Comparison of ENCODE assay signal across 9 cellular contexts in genomic region chr1:150065184-150065871, GRCh38. TPM values are rescaled to one million over a fixed set of nuclear protein-coding genes. Genes with fewer than 3 reads are reported as not detected.
DNase-seq lines count a peak whose midpoint lies in the region; ATAC-seq and TF ChIP-seq lines count a peak whose summit lies in the region.
"Had no signal": no experiment of that assay in that cellular context is flagged by ENCODE, and none has a peak within 500 bp of the region (broad histone marks: within the 10 kb centered on the region; RNA-seq: fewer than 3 reads in every experiment).

No MANE protein-coding gene starts in this region.

- peaks cover 20% of the 10 kb centered on the region for H3K4me1 ChIP-seq in cardiac muscle cell (ENCODE audit: low read depth)
- peaks cover 16 to 24% of the 10 kb centered on the region in 2 experiments for H3K4me1 ChIP-seq in SK-N-SH (ENCODE audit: control insufficient read depth in 1 of 2, insufficient read depth in 2 of 2, low read depth in 1 of 2, low read length in 1 of 2)
- peaks cover 0 to 35% (median 14%) of the 10 kb centered on the region in 4 donors for H3K4me1 ChIP-seq in transverse colon
- peaks cover 11% of the 10 kb centered on the region for H3K4me1 ChIP-seq in testis

- WGBS in SK-N-SH (ENCODE audit: low lambda C conversion rate), result 87% methylated on average over 5 of the region's 5 CpGs
- 63 to 85% methylated on average over 4 to 5 of the region's 5 CpGs for WGBS in transverse colon (ENCODE audit: low coverage in 1 of 2), 2 donors
- WGBS in testis, 2 donors, result 84 to 92% methylated on average over 5 of the region's 5 CpGs

- H3F3A ChIP-seq in SK-N-SH (replicated peaks; ENCODE audit: insufficient read depth), result peaks cover 44% of the 10 kb centered on the region

- H4K20me1 ChIP-seq in SK-N-SH (ENCODE audit: insufficient read depth), result no peaks in the 10 kb centered on the region

- H3K27ac ChIP-seq in cardiac muscle cell (peak overlapping the region; percentile 94), SK-N-SH (ENCODE audit: low read depth in 2 of 2, low read length in 1 of 2) (peak overlapping the region; percentile 90 to 98), transverse colon (peak overlapping the region; percentile 91 to 94 (median 93)), testis (no peak overlapping the region)
- H3K27ac ChIP-seq: SJSA1 had no signal

- peaks cover 56% of the 10 kb centered on the region for H3K79me2 ChIP-seq in SK-N-SH (ENCODE audit: insufficient read depth)

- intact Hi-C loops in Right ventricle myocardium inferior (cut with DNase I), result no loop called here
- intact Hi-C loops in transverse colon (cut with DNase I; ENCODE audit: low total_unique reads), result loop anchor here (5.0 kb wide), 1 partner anchor 87 kb away; no protein-coding TSS in a partner anchor
- intact Hi-C loops in testis (cut with DNase I; ENCODE audit: low total_unique reads), result no loop called here
- intact Hi-C loops in posterior cingulate gyrus (cut with DNase I), result no loop called here

- TF ChIP-seq EP300 in SK-N-SH (IDR thresholded peaks at IDR 0.05; ENCODE audit: borderline replicate concordance in 1 of 2, low read depth in 1 of 2, low read length in 1 of 2) (no peak), transverse colon (IDR thresholded peaks at IDR 0.05; ENCODE audit: low read depth) (no peak)

- peak overlapping the region; percentile 90; the same call in 1 of the 2 replicates for H3K9ac ChIP-seq in SK-N-SH

- H3K36me3 ChIP-seq in cardiac muscle cell (no peaks in the 10 kb centered on the region), SK-N-SH (replicated peaks in 1 of 2; ENCODE audit: control insufficient read depth in 1 of 2, insufficient read depth in 2 of 2, low read length in 1 of 2) (peaks cover 7 to 10% of the 10 kb centered on the region in 2 experiments), transverse colon (no peaks in the 10 kb centered on the region), testis (ENCODE audit: low read depth, missing control alignments) (no peaks in the 10 kb centered on the region)

- POLR2A ChIA-PET in SK-N-SH (lab: Yijun Ruan, JAX), result no interaction called here

- peak in 1 of 2 donors; percentile 60 for DNase-seq in cardiac muscle cell (ENCODE audit: low read depth in 1 of 2, low spot score in 1 of 2)
- no peak for DNase-seq in Right ventricle myocardium inferior (ENCODE audit: missing footprints)
- DNase-seq in SK-N-SH, result no peak
- peak; percentile 86 for DNase-seq in foreskin melanocyte
- no peak for DNase-seq in transverse colon
- DNase-seq in T1000 (lab: John Stamatoyannopoulos, UW), result no peak
- DNase-seq in testis, result no peak
- no peak for DNase-seq in posterior cingulate gyrus

- TF ChIP-seq CTCF in cardiac muscle cell (IDR thresholded peaks at IDR 0.05; ENCODE audit: low read depth, low read length), result no peak
- no peak for TF ChIP-seq CTCF in SK-N-SH (IDR thresholded peaks at IDR 0.05)
- TF ChIP-seq CTCF in transverse colon (IDR thresholded peaks at IDR 0.05), result no peak
- TF ChIP-seq CTCF in testis (IDR thresholded peaks at IDR 0.05), result no peak

- H3K9me3 ChIP-seq in cardiac muscle cell (ENCODE audit: low read depth) (no peaks in the 10 kb centered on the region), SK-N-SH (no peaks in the 10 kb centered on the region), transverse colon (no peaks in the 10 kb centered on the region), testis (no peaks in the 10 kb centered on the region)
- H3K9me3 ChIP-seq: SJSA1 had no signal

- in situ Hi-C loops in transverse colon (cut with MboI; ENCODE audit: low pct_ligation_motif_present in 1 of 4, low pct_unique_long_range_greater_than_20kb in 1 of 4, low sequenced_read_pairs in 3 of 4), result loop anchor here in 1 of 4 donors (25.0 kb wide), 1 partner anchor 97 kb away; no protein-coding TSS in a partner anchor

- no peak for ATAC-seq in Right ventricle myocardium inferior

- TF ChIP-seq RAD21 in SK-N-SH (IDR thresholded peaks at IDR 0.05; ENCODE audit: low read length), result no peak

- TF ChIP-seq POLR2A in transverse colon (IDR thresholded peaks at IDR 0.05) (no peak), testis (IDR thresholded peaks at IDR 0.05) (no peak)

- H3K27me3 ChIP-seq in cardiac muscle cell (no peaks in the 10 kb centered on the region), SK-N-SH (ENCODE audit: insufficient read depth) (no peaks in the 10 kb centered on the region), transverse colon (no peaks in the 10 kb centered on the region), testis (no peaks in the 10 kb centered on the region)
- H3K27me3 ChIP-seq: SJSA1 had no signal

- no peaks in the 10 kb centered on the region for H3K9me2 ChIP-seq in SK-N-SH

- 0 out of 2 replicates have a peak overlapping the region, but pooled peaks have one; percentile 77 for H2AFZ ChIP-seq in SK-N-SH (ENCODE audit: low read depth)

- H3K4me2 ChIP-seq in SK-N-SH, result peak overlapping the region; percentile 88

- H3K4me3 ChIP-seq in cardiac muscle cell, result no peak overlapping the region
- peak overlapping the region; percentile 81 to 86; a peak in 2 of 4 replicates for H3K4me3 ChIP-seq in SK-N-SH (ENCODE audit: low read depth in 2 of 2, low read length in 1 of 2)
- no peak overlapping the region for H3K4me3 ChIP-seq in transverse colon
- H3K4me3 ChIP-seq in testis, result no peak overlapping the region
- H3K4me3 ChIP-seq: SJSA1 had no signal

- CTCF ChIA-PET in SK-N-SH (lab: Yijun Ruan, JAX), result interaction anchor here (1.1 to 2.5 kb wide), 2 partner anchors 15 to 123 kb away, joined by 3 to 18 read pairs; no protein-coding TSS in a partner anchor

TF ChIP-seq in SK-N-SH, 30 proteins besides CTCF, POLR2A, EP300 and RAD21:
- peak; percentile 91 for TF ChIP-seq MEF2A (IDR thresholded peaks at IDR 0.05; ENCODE audit: borderline replicate concordance, low read depth)
- TF ChIP-seq PBX3 (IDR thresholded peaks at IDR 0.05), result 0 out of 2 replicates have a peak, but pooled peaks have one; percentile 25
- peak; percentile 61; the same call in 1 of the 2 replicates for TF ChIP-seq JUND (IDR thresholded peaks at IDR 0.05)
- no peak for TF ChIP-seq GATA2 (CRISPR knock-in tag; IDR thresholded peaks at IDR 0.05)
- TF ChIP-seq FOSL2 (IDR thresholded peaks at IDR 0.05; ENCODE audit: borderline replicate concordance, low read depth), result peak; percentile 32; the same call in 1 of the 2 replicates
- TF ChIP-seq ELF1 (IDR thresholded peaks at IDR 0.05), result no peak
- peak; percentile 40; the same call in 1 of the 2 replicates for TF ChIP-seq TCF12 (IDR thresholded peaks at IDR 0.05)

RNA-seq across cellular contexts. Expression of gene VPS45, which starts 2.2 kb away (rescaled TPM):
- total RNA-seq in cardiac muscle cell, result 46.6 and 53.4 TPM in 2 replicates
- 70.4 and 71.2 TPM in 2 replicates for polyA plus RNA-seq in cardiac muscle cell
- total RNA-seq in Right ventricle myocardium inferior, result 49.0 TPM
- polyA plus RNA-seq in SK-N-SH (2012; rRNA removed), result 31.5 and 48.7 TPM in 2 replicates
- 33.9 and 35.2 TPM in 2 replicates for polyA plus RNA-seq in SK-N-SH (2012; cell fraction: cytosol; rRNA removed)
- polyA plus RNA-seq in SK-N-SH (2012; cell fraction: nucleus; rRNA removed), result 57.0 and 108 TPM in 2 replicates
- 10 to 100 TPM; 16.1 to 47.5 (median 34.7) TPM for total RNA-seq in transverse colon
- total RNA-seq in testis, result 10 to 100 TPM; 50.3 to 50.7 TPM
- polyA plus RNA-seq in testis (ENCODE audit: insufficient read depth, low read depth, low replicate concordance), result 28.4 TPM

RNA-seq across cellular contexts. Expression of gene OTUD7B, which starts 54.8 kb away (rescaled TPM):
- total RNA-seq in cardiac muscle cell (9.7 and 16.4 TPM in 2 replicates), Right ventricle myocardium inferior (24.5 TPM), transverse colon (10 to 100 TPM; 11.3 to 26.8 (median 25.5) TPM), testis (10 to 100 TPM; 23.1 to 31.5 TPM)
- polyA plus RNA-seq in cardiac muscle cell (3.1 and 5.1 TPM in 2 replicates), SK-N-SH (2012; rRNA removed) (4.2 and 5.8 TPM in 2 replicates), testis (ENCODE audit: insufficient read depth, low read depth, low replicate concordance) (30.3 TPM)
- polyA plus RNA-seq in SK-N-SH (2012; cell fraction: cytosol; rRNA removed), result 3.4 and 3.8 TPM in 2 replicates
- polyA plus RNA-seq in SK-N-SH (2012; cell fraction: nucleus; rRNA removed), result 5.3 and 6.1 TPM in 2 replicates

Comparison
In these comparisons a context has a peak if more than half of its experiments do, and no peak if none do; other contexts are left out.
1. H3K27ac ChIP-seq: peak in cardiac muscle cell (single experiment), SK-N-SH (2 of 2) and transverse colon (4 of 4); none in testis (0 of 2).
2. H3K4me3 ChIP-seq: peak in SK-N-SH (2 of 2); none in cardiac muscle cell (single experiment), transverse colon (0 of 4) and testis (0 of 2).